Comparison of ENCODE assay signal across 1 cellular context in the genomic region with DNA sequence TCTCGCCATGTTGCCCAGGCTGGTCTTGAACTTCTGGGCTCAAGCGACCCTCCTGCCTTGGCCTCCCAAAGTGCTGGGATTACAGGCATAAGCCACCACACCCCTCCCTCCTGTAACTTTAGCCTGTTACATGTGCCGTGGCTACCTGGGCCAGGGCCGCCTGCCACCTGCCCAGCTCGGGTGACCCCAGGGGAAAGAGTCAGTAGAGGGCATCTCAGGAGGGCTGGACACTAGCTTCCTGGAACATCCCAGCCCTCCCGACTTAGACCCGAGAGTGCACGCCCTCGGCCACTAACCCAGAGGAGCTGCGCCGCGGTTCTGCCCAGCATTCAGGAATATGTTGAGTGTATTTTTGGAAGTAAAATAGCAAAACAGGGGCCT.
TF ChIP-seq lines count a peak whose summit lies in the region.

No MANE protein-coding gene starts in this region.

TF ChIP-seq in WTC11, 78 proteins besides CTCF, POLR2A, EP300 and RAD21 (continued from another document):
- TF ChIP-seq, protein P1, sequence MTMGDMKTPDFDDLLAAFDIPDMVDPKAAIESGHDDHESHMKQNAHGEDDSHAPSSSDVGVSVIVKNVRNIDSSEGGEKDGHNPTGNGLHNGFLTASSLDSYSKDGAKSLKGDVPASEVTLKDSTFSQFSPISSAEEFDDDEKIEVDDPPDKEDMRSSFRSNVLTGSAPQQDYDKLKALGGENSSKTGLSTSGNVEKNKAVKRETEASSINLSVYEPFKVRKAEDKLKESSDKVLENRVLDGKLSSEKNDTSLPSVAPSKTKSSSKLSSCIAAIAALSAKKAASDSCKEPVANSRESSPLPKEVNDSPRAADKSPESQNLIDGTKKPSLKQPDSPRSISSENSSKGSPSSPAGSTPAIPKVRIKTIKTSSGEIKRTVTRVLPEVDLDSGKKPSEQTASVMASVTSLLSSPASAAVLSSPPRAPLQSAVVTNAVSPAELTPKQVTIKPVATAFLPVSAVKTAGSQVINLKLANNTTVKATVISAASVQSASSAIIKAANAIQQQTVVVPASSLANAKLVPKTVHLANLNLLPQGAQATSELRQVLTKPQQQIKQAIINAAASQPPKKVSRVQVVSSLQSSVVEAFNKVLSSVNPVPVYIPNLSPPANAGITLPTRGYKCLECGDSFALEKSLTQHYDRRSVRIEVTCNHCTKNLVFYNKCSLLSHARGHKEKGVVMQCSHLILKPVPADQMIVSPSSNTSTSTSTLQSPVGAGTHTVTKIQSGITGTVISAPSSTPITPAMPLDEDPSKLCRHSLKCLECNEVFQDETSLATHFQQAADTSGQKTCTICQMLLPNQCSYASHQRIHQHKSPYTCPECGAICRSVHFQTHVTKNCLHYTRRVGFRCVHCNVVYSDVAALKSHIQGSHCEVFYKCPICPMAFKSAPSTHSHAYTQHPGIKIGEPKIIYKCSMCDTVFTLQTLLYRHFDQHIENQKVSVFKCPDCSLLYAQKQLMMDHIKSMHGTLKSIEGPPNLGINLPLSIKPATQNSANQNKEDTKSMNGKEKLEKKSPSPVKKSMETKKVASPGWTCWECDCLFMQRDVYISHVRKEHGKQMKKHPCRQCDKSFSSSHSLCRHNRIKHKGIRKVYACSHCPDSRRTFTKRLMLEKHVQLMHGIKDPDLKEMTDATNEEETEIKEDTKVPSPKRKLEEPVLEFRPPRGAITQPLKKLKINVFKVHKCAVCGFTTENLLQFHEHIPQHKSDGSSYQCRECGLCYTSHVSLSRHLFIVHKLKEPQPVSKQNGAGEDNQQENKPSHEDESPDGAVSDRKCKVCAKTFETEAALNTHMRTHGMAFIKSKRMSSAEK (CRISPR knock-in tag; IDR thresholded peaks at IDR 0.05; ENCODE audit: borderline replicate concordance) = no peak
- TF ChIP-seq, protein P2, sequence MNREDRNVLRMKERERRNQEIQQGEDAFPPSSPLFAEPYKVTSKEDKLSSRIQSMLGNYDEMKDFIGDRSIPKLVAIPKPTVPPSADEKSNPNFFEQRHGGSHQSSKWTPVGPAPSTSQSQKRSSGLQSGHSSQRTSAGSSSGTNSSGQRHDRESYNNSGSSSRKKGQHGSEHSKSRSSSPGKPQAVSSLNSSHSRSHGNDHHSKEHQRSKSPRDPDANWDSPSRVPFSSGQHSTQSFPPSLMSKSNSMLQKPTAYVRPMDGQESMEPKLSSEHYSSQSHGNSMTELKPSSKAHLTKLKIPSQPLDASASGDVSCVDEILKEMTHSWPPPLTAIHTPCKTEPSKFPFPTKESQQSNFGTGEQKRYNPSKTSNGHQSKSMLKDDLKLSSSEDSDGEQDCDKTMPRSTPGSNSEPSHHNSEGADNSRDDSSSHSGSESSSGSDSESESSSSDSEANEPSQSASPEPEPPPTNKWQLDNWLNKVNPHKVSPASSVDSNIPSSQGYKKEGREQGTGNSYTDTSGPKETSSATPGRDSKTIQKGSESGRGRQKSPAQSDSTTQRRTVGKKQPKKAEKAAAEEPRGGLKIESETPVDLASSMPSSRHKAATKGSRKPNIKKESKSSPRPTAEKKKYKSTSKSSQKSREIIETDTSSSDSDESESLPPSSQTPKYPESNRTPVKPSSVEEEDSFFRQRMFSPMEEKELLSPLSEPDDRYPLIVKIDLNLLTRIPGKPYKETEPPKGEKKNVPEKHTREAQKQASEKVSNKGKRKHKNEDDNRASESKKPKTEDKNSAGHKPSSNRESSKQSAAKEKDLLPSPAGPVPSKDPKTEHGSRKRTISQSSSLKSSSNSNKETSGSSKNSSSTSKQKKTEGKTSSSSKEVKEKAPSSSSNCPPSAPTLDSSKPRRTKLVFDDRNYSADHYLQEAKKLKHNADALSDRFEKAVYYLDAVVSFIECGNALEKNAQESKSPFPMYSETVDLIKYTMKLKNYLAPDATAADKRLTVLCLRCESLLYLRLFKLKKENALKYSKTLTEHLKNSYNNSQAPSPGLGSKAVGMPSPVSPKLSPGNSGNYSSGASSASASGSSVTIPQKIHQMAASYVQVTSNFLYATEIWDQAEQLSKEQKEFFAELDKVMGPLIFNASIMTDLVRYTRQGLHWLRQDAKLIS (CRISPR knock-in tag; IDR thresholded peaks at IDR 0.05; ENCODE audit: borderline replicate concordance) = no peak
- TF ChIP-seq NFATC4 (CRISPR knock-in tag; IDR thresholded peaks at IDR 0.05) = no peak
- TF ChIP-seq, protein P3, sequence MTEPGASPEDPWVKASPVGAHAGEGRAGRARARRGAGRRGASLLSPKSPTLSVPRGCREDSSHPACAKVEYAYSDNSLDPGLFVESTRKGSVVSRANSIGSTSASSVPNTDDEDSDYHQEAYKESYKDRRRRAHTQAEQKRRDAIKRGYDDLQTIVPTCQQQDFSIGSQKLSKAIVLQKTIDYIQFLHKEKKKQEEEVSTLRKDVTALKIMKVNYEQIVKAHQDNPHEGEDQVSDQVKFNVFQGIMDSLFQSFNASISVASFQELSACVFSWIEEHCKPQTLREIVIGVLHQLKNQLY (CRISPR knock-in tag; IDR thresholded peaks at IDR 0.05) = no peak
- TF ChIP-seq FOXP1 (CRISPR knock-in tag; IDR thresholded peaks at IDR 0.05; ENCODE audit: borderline replicate concordance) = no peak
- no peak for TF ChIP-seq RORB (CRISPR knock-in tag; IDR thresholded peaks at IDR 0.05)
- no peak for TF ChIP-seq NFE2L1 (CRISPR knock-in tag; IDR thresholded peaks at IDR 0.05)
- TF ChIP-seq, protein P4, sequence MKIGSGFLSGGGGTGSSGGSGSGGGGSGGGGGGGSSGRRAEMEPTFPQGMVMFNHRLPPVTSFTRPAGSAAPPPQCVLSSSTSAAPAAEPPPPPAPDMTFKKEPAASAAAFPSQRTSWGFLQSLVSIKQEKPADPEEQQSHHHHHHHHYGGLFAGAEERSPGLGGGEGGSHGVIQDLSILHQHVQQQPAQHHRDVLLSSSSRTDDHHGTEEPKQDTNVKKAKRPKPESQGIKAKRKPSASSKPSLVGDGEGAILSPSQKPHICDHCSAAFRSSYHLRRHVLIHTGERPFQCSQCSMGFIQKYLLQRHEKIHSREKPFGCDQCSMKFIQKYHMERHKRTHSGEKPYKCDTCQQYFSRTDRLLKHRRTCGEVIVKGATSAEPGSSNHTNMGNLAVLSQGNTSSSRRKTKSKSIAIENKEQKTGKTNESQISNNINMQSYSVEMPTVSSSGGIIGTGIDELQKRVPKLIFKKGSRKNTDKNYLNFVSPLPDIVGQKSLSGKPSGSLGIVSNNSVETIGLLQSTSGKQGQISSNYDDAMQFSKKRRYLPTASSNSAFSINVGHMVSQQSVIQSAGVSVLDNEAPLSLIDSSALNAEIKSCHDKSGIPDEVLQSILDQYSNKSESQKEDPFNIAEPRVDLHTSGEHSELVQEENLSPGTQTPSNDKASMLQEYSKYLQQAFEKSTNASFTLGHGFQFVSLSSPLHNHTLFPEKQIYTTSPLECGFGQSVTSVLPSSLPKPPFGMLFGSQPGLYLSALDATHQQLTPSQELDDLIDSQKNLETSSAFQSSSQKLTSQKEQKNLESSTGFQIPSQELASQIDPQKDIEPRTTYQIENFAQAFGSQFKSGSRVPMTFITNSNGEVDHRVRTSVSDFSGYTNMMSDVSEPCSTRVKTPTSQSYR (CRISPR knock-in tag; IDR thresholded peaks at IDR 0.05) = no peak
- TF ChIP-seq CREM (CRISPR knock-in tag; IDR thresholded peaks at IDR 0.05) = no peak
